Comparison of ENCODE assay signal across 22 cellular contexts in the genomic region with DNA sequence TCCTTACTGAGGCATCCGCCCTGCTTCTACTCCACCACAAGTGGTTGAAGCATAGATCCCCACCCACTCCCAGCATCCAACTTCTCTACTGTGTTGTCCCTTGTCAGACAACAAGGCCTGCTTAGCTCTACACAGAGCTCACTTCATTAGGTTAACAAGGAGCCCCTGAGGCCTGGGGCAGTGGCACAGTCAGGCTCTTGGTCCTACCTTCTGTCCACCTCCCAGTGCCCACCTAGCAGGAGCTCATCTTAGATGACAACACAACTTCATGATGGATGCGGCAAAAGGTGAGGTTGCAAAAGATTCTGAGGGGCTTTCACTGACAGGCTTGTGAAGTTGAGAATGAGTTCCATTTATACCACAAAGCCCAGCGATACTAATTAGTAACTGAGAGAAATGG.
"Had no signal": no experiment of that assay in that cellular context is flagged by ENCODE, and none has a peak within 500 bp of the region (broad histone marks: within the 10 kb centered on the region; RNA-seq: fewer than 3 reads in every experiment).

No MANE protein-coding gene starts in this region.

- ATAC-seq: effector memory CD8-positive, alpha-beta T cell; esophagus mucosa; foreskin keratinocyte; gastrocnemius medialis; gastroesophageal sphincter; heart left ventricle had no signal

- H3K27ac ChIP-seq: colonic mucosa, coronary artery, dorsolateral prefrontal cortex, epithelial cell of prostate, esophagus muscularis mucosa, esophagus squamous epithelium, foreskin keratinocyte, gastrocnemius medialis, gastroesophageal sphincter, heart left ventricle had no signal

- H3K4me3 ChIP-seq: colonic mucosa, coronary artery, dorsolateral prefrontal cortex, esophagus muscularis mucosa, esophagus squamous epithelium, gastrocnemius medialis, gastroesophageal sphincter, heart left ventricle had no signal

- H3K4me1 ChIP-seq: colonic mucosa, esophagus muscularis mucosa, esophagus squamous epithelium, foreskin keratinocyte, gastrocnemius medialis, gastroesophageal sphincter, heart left ventricle had no signal

- H3K27me3 ChIP-seq: colonic mucosa, dorsolateral prefrontal cortex, esophagus muscularis mucosa, esophagus squamous epithelium, foreskin keratinocyte, gastrocnemius medialis, gastroesophageal sphincter, heart left ventricle had no signal

- DNase-seq: colonic mucosa; cortex of kidney; dermis blood vessel endothelial cell; dorsolateral prefrontal cortex; effector CD4-positive, alpha-beta T cell; effector CD8-positive, alpha-beta T cell; effector memory CD4-positive, alpha-beta T cell; effector memory CD8-positive, alpha-beta T cell; endodermal cell; erythroblast; esophagus squamous epithelium; foreskin fibroblast; foreskin keratinocyte; foreskin melanocyte; gastrocnemius medialis; glutamatergic neuron; heart left ventricle had no signal

- H3K36me3 ChIP-seq: colonic mucosa, esophagus muscularis mucosa, esophagus squamous epithelium, gastrocnemius medialis, gastroesophageal sphincter, heart left ventricle had no signal

- H3K9me3 ChIP-seq: colonic mucosa, esophagus squamous epithelium, gastrocnemius medialis had no signal
